Comparison of ENCODE assay signal across 16 cellular contexts in the genomic region with DNA sequence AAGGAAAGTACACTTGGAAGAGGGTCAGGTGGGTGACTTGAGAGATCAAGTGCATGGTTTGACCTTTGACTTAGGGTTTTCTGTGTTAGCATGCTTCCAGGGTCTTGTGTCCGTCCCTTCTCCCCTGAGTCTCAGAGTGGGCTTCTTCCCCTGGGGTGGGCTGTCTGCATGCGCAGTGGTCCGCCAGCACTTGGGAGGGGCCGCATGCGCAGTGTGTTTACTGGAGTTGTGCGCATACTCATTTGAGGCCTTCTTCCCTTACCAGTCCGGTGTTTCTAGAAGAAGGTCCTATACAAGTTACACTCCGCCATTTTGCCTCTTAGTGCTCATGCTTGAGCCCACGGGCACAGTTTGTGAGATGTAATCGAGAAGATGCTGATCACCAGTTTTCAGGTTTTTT. TPM values are rescaled to one million over a fixed set of nuclear protein-coding genes. Genes with fewer than 3 reads are reported as not detected.
DNase-seq lines count a peak whose midpoint lies in the region; ATAC-seq and TF ChIP-seq lines count a peak whose summit lies in the region.
"Had no signal": no experiment of that assay in that cellular context is flagged by ENCODE, and none has a peak within 500 bp of the region (broad histone marks: within the 10 kb centered on the region; RNA-seq: fewer than 3 reads in every experiment).

No MANE protein-coding gene starts in this region.

- H3K27me3 ChIP-seq in muscle layer of colon (ENCODE audit: control insufficient read depth in 1 of 2, insufficient read depth in 2 of 2, low read length in 2 of 2) (no peaks in the 10 kb centered on the region), sigmoid colon (no peaks in the 10 kb centered on the region), upper lobe of right lung (no peaks in the 10 kb centered on the region)
- H3K27me3 ChIP-seq: BLaER1 had no signal

- DNase-seq in activated CD8-positive, alpha-beta T cell treated with anti-CD3 and anti-CD28 coated beads for 36 hours = peak; percentile 0
- DNase-seq in activated CD8-positive, alpha-beta T cell treated with anti-CD3 and anti-CD28 coated beads, Interleukin-2, amount 10 ng/mL, durations not matched to agents 7 days and 5 days = no peak
- peak; percentile 19 for DNase-seq in sigmoid colon
- no peak for DNase-seq in KG1 (lab: John Stamatoyannopoulos, UW)
- no peak for DNase-seq in upper lobe of right lung
- DNase-seq in activated T-cell treated with anti-CD3 and anti-CD28 coated beads, Interleukin-2, amount 50 U/mL, for 72 hours = no peak
- DNase-seq: 8988T; AML-193; Caco-2; CD8-positive, alpha-beta memory T cell; DND-41; GDM1; H9 had no signal

- POLR2A ChIA-PET in activated CD8-positive, alpha-beta T cell treated with anti-CD3 and anti-CD28 coated beads for 36 hours (lab: Charles Lee) = no interaction called here
- POLR2A ChIA-PET in activated CD8-positive, alpha-beta T cell treated with anti-CD3 and anti-CD28 coated beads, Interleukin-2, amount 10 ng/mL, durations not matched to agents 7 days and 5 days (lab: Charles Lee) = no interaction called here

- peaks cover 8% of the 10 kb centered on the region for H3K9me3 Mint-ChIP-seq in activated CD8-positive, alpha-beta T cell treated with anti-CD3 and anti-CD28 coated beads for 36 hours
- peaks cover 11% of the 10 kb centered on the region for H3K9me3 Mint-ChIP-seq in activated CD8-positive, alpha-beta T cell treated with anti-CD3 and anti-CD28 coated beads, Interleukin-2, amount 10 ng/mL, durations not matched to agents 7 days and 5 days (ENCODE audit: insufficient read depth)
- peaks cover 2 to 3% of the 10 kb centered on the region in 2 donors for H3K9me3 Mint-ChIP-seq in activated T-cell treated with anti-CD3 and anti-CD28 coated beads, Interleukin-2, amount 50 U/mL, for 72 hours

- H3K36me3 ChIP-seq in muscle layer of colon (ENCODE audit: insufficient read depth, low read length) = peaks cover 9% of the 10 kb centered on the region
- H3K36me3 ChIP-seq in sigmoid colon = peaks cover 0 to 14% (median 9%) of the 10 kb centered on the region in 4 donors
- peaks cover 10% of the 10 kb centered on the region for H3K36me3 ChIP-seq in upper lobe of right lung

- no peak for TF ChIP-seq CTCF in activated CD8-positive, alpha-beta T cell treated with anti-CD3 and anti-CD28 coated beads for 36 hours (IDR thresholded peaks at IDR 0.05)
- TF ChIP-seq CTCF in sigmoid colon (IDR thresholded peaks at IDR 0.05) = no peak
- TF ChIP-seq CTCF in upper lobe of right lung (IDR thresholded peaks at IDR 0.05) = no peak

- no peak for TF ChIP-seq EP300 in sigmoid colon (IDR thresholded peaks at IDR 0.05)

- 97 to 98% methylated on average over 10 of the region's 10 CpGs for WGBS in sigmoid colon, 2 donors

- intact Hi-C loops in activated CD8-positive, alpha-beta T cell treated with anti-CD3 and anti-CD28 coated beads for 36 hours (cut with micrococcal nuclease) = no loop called here
- intact Hi-C loops in sigmoid colon (cut with DNase I) (no loop called here), upper lobe of right lung (cut with DNase I) (no loop called here)

- peaks cover 82% of the 10 kb centered on the region for H3K4me1 Mint-ChIP-seq in activated CD8-positive, alpha-beta T cell treated with anti-CD3 and anti-CD28 coated beads for 36 hours (ENCODE audit: low read depth)
- H3K4me1 Mint-ChIP-seq in activated CD8-positive, alpha-beta T cell treated with anti-CD3 and anti-CD28 coated beads, Interleukin-2, amount 10 ng/mL, durations not matched to agents 7 days and 5 days (ENCODE audit: low read depth) = peaks cover 86% of the 10 kb centered on the region
- peaks cover 66% of the 10 kb centered on the region for H3K4me1 Mint-ChIP-seq in activated T-cell treated with anti-CD3 and anti-CD28 coated beads, Interleukin-2, amount 50 U/mL, for 72 hours (ENCODE audit: low read depth)

- H3K9me3 ChIP-seq in muscle layer of colon (ENCODE audit: low read length) (no peaks in the 10 kb centered on the region), sigmoid colon (peaks cover 0 to 3% (median 0%) of the 10 kb centered on the region in 4 donors), upper lobe of right lung (peaks cover 2% of the 10 kb centered on the region)

- H3K36me3 Mint-ChIP-seq in activated CD8-positive, alpha-beta T cell treated with anti-CD3 and anti-CD28 coated beads for 36 hours (ENCODE audit: low read depth) = peaks cover 58% of the 10 kb centered on the region
- peaks cover 52% of the 10 kb centered on the region for H3K36me3 Mint-ChIP-seq in activated CD8-positive, alpha-beta T cell treated with anti-CD3 and anti-CD28 coated beads, Interleukin-2, amount 10 ng/mL, durations not matched to agents 7 days and 5 days (ENCODE audit: low read depth)
- H3K36me3 Mint-ChIP-seq in activated T-cell treated with anti-CD3 and anti-CD28 coated beads, Interleukin-2, amount 50 U/mL, for 72 hours (ENCODE audit: insufficient read depth in 2 of 2) = peaks cover 6% of the 10 kb centered on the region in 2 donors

- H3K4me3 ChIP-seq in muscle layer of colon (ENCODE audit: low read depth in 1 of 2, low read length in 2 of 2) (no peak overlapping the region), sigmoid colon (no peak overlapping the region), upper lobe of right lung (no peak overlapping the region)
- H3K4me3 ChIP-seq: BLaER1, GM23338 had no signal

- no peaks in the 10 kb centered on the region for H3K27me3 Mint-ChIP-seq in activated CD8-positive, alpha-beta T cell treated with anti-CD3 and anti-CD28 coated beads for 36 hours
- no peaks in the 10 kb centered on the region for H3K27me3 Mint-ChIP-seq in activated CD8-positive, alpha-beta T cell treated with anti-CD3 and anti-CD28 coated beads, Interleukin-2, amount 10 ng/mL, durations not matched to agents 7 days and 5 days (ENCODE audit: low read depth)
- peaks cover 8% of the 10 kb centered on the region for H3K27me3 Mint-ChIP-seq in activated T-cell treated with anti-CD3 and anti-CD28 coated beads, Interleukin-2, amount 50 U/mL, for 72 hours (ENCODE audit: low read depth)
- H3K27me3 Mint-ChIP-seq: CD8-positive, alpha-beta memory T cell had no signal

- CTCF ChIA-PET in activated CD8-positive, alpha-beta T cell treated with anti-CD3 and anti-CD28 coated beads for 36 hours (lab: Charles Lee) = no interaction called here
- CTCF ChIA-PET in activated CD8-positive, alpha-beta T cell treated with anti-CD3 and anti-CD28 coated beads, Interleukin-2, amount 10 ng/mL, durations not matched to agents 7 days and 5 days (lab: Charles Lee) = no interaction called here

- H3K4me1 ChIP-seq in muscle layer of colon (ENCODE audit: insufficient read depth, low read length) (peaks cover 44% of the 10 kb centered on the region), sigmoid colon (peaks cover 0 to 74% (median 49%) of the 10 kb centered on the region in 4 donors), upper lobe of right lung (no peaks in the 10 kb centered on the region)

- H3K9ac ChIP-seq in muscle layer of colon (ENCODE audit: low read length) = no peak overlapping the region
- H3K9ac ChIP-seq: BLaER1 had no signal

- H3K27ac Mint-ChIP-seq in activated CD8-positive, alpha-beta T cell treated with anti-CD3 and anti-CD28 coated beads for 36 hours = no peak overlapping the region
- no peak overlapping the region for H3K27ac Mint-ChIP-seq in activated CD8-positive, alpha-beta T cell treated with anti-CD3 and anti-CD28 coated beads, Interleukin-2, amount 10 ng/mL, durations not matched to agents 7 days and 5 days
- H3K27ac Mint-ChIP-seq in activated T-cell treated with anti-CD3 and anti-CD28 coated beads, Interleukin-2, amount 50 U/mL, for 72 hours = no peak overlapping the region
- H3K27ac Mint-ChIP-seq: GM23338, H9 had no signal

- no peak for TF ChIP-seq POLR2A in sigmoid colon (IDR thresholded peaks at IDR 0.05)

- H3K27ac ChIP-seq in muscle layer of colon (ENCODE audit: low read depth, low read length) (peak overlapping the region; percentile 24), sigmoid colon (peak overlapping the region in 3 of 4 donors; percentile 63 to 78 (median 77)), upper lobe of right lung (no peak overlapping the region)
- H3K27ac ChIP-seq: BLaER1 had no signal

- no peak for ATAC-seq in activated CD8-positive, alpha-beta T cell treated with anti-CD3 and anti-CD28 coated beads for 36 hours
- ATAC-seq in activated CD8-positive, alpha-beta T cell treated with anti-CD3 and anti-CD28 coated beads, Interleukin-2, amount 10 ng/mL, durations not matched to agents 7 days and 5 days = no peak
- ATAC-seq in upper lobe of right lung = no peak
- no peak for ATAC-seq in activated T-cell treated with anti-CD3 and anti-CD28 coated beads, Interleukin-2, amount 50 U/mL, for 72 hours (replicated peaks in 1 of 2)
- ATAC-seq: GM23338 had no signal

- no peak overlapping the region for H3K4me3 Mint-ChIP-seq in activated CD8-positive, alpha-beta T cell treated with anti-CD3 and anti-CD28 coated beads for 36 hours
- H3K4me3 Mint-ChIP-seq in activated CD8-positive, alpha-beta T cell treated with anti-CD3 and anti-CD28 coated beads, Interleukin-2, amount 10 ng/mL, durations not matched to agents 7 days and 5 days = no peak overlapping the region
- no peak overlapping the region for H3K4me3 Mint-ChIP-seq in activated T-cell treated with anti-CD3 and anti-CD28 coated beads, Interleukin-2, amount 50 U/mL, for 72 hours
- H3K4me3 Mint-ChIP-seq: GM23338, H9 had no signal

RNA-seq across cellular contexts. Expression of a gene that starts 58.5 kb away (rescaled TPM):
- total RNA-seq in activated CD8-positive, alpha-beta T cell treated with anti-CD3 and anti-CD28 coated beads for 36 hours = 10 to 100 TPM; 61.3 to 62.4 TPM
- total RNA-seq in activated CD8-positive, alpha-beta T cell treated with anti-CD3 and anti-CD28 coated beads, Interleukin-2, amount 10 ng/mL, durations not matched to agents 7 days and 5 days = 10 to 100 TPM; 85.6 to 89.0 TPM
- total RNA-seq in sigmoid colon (10 to 100 TPM; 12.7 to 31.8 (median 23.0) TPM), upper lobe of right lung (56.0 TPM)
- polyA plus RNA-seq in sigmoid colon = 10 to 100 TPM in 1 of 3 donors, 1 to 10 TPM in 2; 6.0 to 19.2 (median 7.4) TPM
- total RNA-seq in activated T-cell treated with anti-CD3 and anti-CD28 coated beads, Interleukin-2, amount 50 U/mL, for 72 hours = 10 to 100 TPM; 33.6 to 36.3 TPM

Comparison
In these comparisons a context has a peak if more than half of its experiments do, and no peak if none do; other contexts are left out.
1. DNase-seq: peak in activated CD8-positive, alpha-beta T cell treated with anti-CD3 and anti-CD28 coated beads for 36 hours (single experiment) and sigmoid colon (single experiment); none in activated CD8-positive, alpha-beta T cell treated with anti-CD3 and anti-CD28 coated beads, Interleukin-2, amount 10 ng/mL, durations not matched to agents 7 days and 5 days (single experiment), KG1 (single experiment), upper lobe of right lung (single experiment) and activated T-cell treated with anti-CD3 and anti-CD28 coated beads, Interleukin-2, amount 50 U/mL, for 72 hours (0 of 2).